In genomic region chr1:213649373-213649772, GRCh38 we compare ENCODE assay signal across 23 cellular contexts.
DNase-seq lines count a peak whose midpoint lies in the region; ATAC-seq and TF ChIP-seq lines count a peak whose summit lies in the region.
"Had no signal": no experiment of that assay in that cellular context is flagged by ENCODE, and none has a peak within 500 bp of the region (broad histone marks: within the 10 kb centered on the region; RNA-seq: fewer than 3 reads in every experiment).

No MANE protein-coding gene starts in this region.

- TF ChIP-seq CTCF in endodermal cell (conservative IDR thresholded peaks at IDR 0.05): no peak

- peaks cover 16% of the 10 kb centered on the region for H3K4me1 Mint-ChIP-seq in endodermal cell
- no peaks in the 10 kb centered on the region for H3K4me1 Mint-ChIP-seq in activated T-cell treated with anti-CD3 and anti-CD28 coated beads, Interleukin-2, amount 50 U/mL, for 24 hours (ENCODE audit: low read depth)
- H3K4me1 Mint-ChIP-seq in activated CD8-positive, alpha-beta memory T cell treated with anti-CD3 and anti-CD28 coated beads, Interleukin-2, amount 10 ng/mL, durations not matched to agents 7 days and 5 days: no peaks in the 10 kb centered on the region
- H3K4me1 Mint-ChIP-seq: activated naive CD4-positive, alpha-beta T cell treated with anti-CD3 and anti-CD28 coated beads, Interleukin-2, amount 50 U/mL, for 24 hours; activated T-helper 17 cell treated with anti-CD3 and anti-CD28 coated beads, Interleukin-2, amount 50 U/mL, for 72 hours; naive thymus-derived CD8-positive, alpha-beta T cell had no signal

- H3K36me3 ChIP-seq in endodermal cell (ENCODE audit: control insufficient read depth, insufficient read depth, low read length): no peaks in the 10 kb centered on the region
- H3K36me3 ChIP-seq: BLaER1, breast epithelium, Peyer's patch, spleen, transverse colon, WERI-Rb-1 had no signal

- peaks cover 2% of the 10 kb centered on the region for H3K27me3 Mint-ChIP-seq in endodermal cell (ENCODE audit: insufficient read depth)
- peaks cover 13% of the 10 kb centered on the region for H3K27me3 Mint-ChIP-seq in activated T-cell treated with anti-CD3 and anti-CD28 coated beads, Interleukin-2, amount 50 U/mL, for 24 hours
- H3K27me3 Mint-ChIP-seq in activated CD8-positive, alpha-beta memory T cell treated with anti-CD3 and anti-CD28 coated beads, Interleukin-2, amount 10 ng/mL, durations not matched to agents 7 days and 5 days: no peaks in the 10 kb centered on the region

- no peak overlapping the region for H3K27ac Mint-ChIP-seq in endodermal cell
- H3K27ac Mint-ChIP-seq in activated T-cell treated with anti-CD3 and anti-CD28 coated beads, Interleukin-2, amount 50 U/mL, for 24 hours: no peak overlapping the region
- H3K27ac Mint-ChIP-seq in activated CD8-positive, alpha-beta memory T cell treated with anti-CD3 and anti-CD28 coated beads, Interleukin-2, amount 10 ng/mL, durations not matched to agents 7 days and 5 days: no peak overlapping the region
- H3K27ac Mint-ChIP-seq: activated naive CD4-positive, alpha-beta T cell treated with anti-CD3 and anti-CD28 coated beads, Interleukin-2, amount 50 U/mL, for 24 hours; activated T-helper 17 cell treated with anti-CD3 and anti-CD28 coated beads, Interleukin-2, amount 50 U/mL, for 72 hours; naive thymus-derived CD8-positive, alpha-beta T cell had no signal

- H3K9ac ChIP-seq in endodermal cell (ENCODE audit: extremely low read depth, low read length, poor library complexity, severe bottlenecking): no peak overlapping the region
- H3K9ac ChIP-seq: BLaER1 had no signal

- H3K27me3 ChIP-seq in endodermal cell (ENCODE audit: control insufficient read depth, insufficient read depth, low read length, poor library complexity, severe bottlenecking): no peaks in the 10 kb centered on the region
- H3K27me3 ChIP-seq: BLaER1, breast epithelium, Peyer's patch, transverse colon had no signal

- no peaks in the 10 kb centered on the region for H3K36me3 Mint-ChIP-seq in endodermal cell (ENCODE audit: low read depth)
- no peaks in the 10 kb centered on the region for H3K36me3 Mint-ChIP-seq in activated T-cell treated with anti-CD3 and anti-CD28 coated beads, Interleukin-2, amount 50 U/mL, for 24 hours (ENCODE audit: low read depth)
- H3K36me3 Mint-ChIP-seq in activated CD8-positive, alpha-beta memory T cell treated with anti-CD3 and anti-CD28 coated beads, Interleukin-2, amount 10 ng/mL, durations not matched to agents 7 days and 5 days: no peaks in the 10 kb centered on the region
- H3K36me3 Mint-ChIP-seq: activated naive CD4-positive, alpha-beta T cell treated with anti-CD3 and anti-CD28 coated beads, Interleukin-2, amount 50 U/mL, for 24 hours; naive thymus-derived CD8-positive, alpha-beta T cell had no signal

- H3K9me3 Mint-ChIP-seq in endodermal cell: no peaks in the 10 kb centered on the region
- H3K9me3 Mint-ChIP-seq in activated T-cell treated with anti-CD3 and anti-CD28 coated beads, Interleukin-2, amount 50 U/mL, for 24 hours: no peaks in the 10 kb centered on the region
- no peaks in the 10 kb centered on the region for H3K9me3 Mint-ChIP-seq in activated CD8-positive, alpha-beta memory T cell treated with anti-CD3 and anti-CD28 coated beads, Interleukin-2, amount 10 ng/mL, durations not matched to agents 7 days and 5 days (ENCODE audit: low read depth)
- H3K9me3 Mint-ChIP-seq: activated naive CD4-positive, alpha-beta T cell treated with anti-CD3 and anti-CD28 coated beads, Interleukin-2, amount 50 U/mL, for 24 hours had no signal

- peak; percentile 94 for DNase-seq in DMS153 (lab: John Stamatoyannopoulos, UW)
- peak; percentile 59 for DNase-seq in NCI-H1092 (lab: John Stamatoyannopoulos, UW)
- peak; percentile 88 for DNase-seq in NCI-H2107 treated with DMSO at 0.1 percent for 48 hours (lab: John Stamatoyannopoulos, UW; ENCODE audit: unreplicated experiment)
- peak; percentile 61 for DNase-seq in endodermal cell
- DNase-seq in ACHN: no peak
- DNase-seq in activated T-cell treated with anti-CD3 and anti-CD28 coated beads, Interleukin-2, amount 50 U/mL, for 24 hours: no peak
- no peak for DNase-seq in activated CD8-positive, alpha-beta memory T cell treated with anti-CD3 and anti-CD28 coated beads, Interleukin-2, amount 10 ng/mL, durations not matched to agents 7 days and 5 days
- DNase-seq: activated CD4-positive, alpha-beta T cell treated with anti-CD3 and anti-CD28 coated beads, Interleukin-2, amount 50 U/mL, for 4 hours; amygdala; KBM-7; naive thymus-derived CD8-positive, alpha-beta T cell; NCI-H1694; occipital lobe; Peyer's patch; spleen; SW 1271; T1000; transverse colon; WERI-Rb-1 had no signal

- H3K4me1 ChIP-seq in endodermal cell (ENCODE audit: control insufficient read depth, insufficient read depth, low read length): peaks cover 5% of the 10 kb centered on the region
- H3K4me1 ChIP-seq: BLaER1, breast epithelium, Peyer's patch, spleen, transverse colon had no signal

- H3K27ac ChIP-seq in endodermal cell (ENCODE audit: low read depth, low read length): no peak overlapping the region
- H3K27ac ChIP-seq: BLaER1, breast epithelium, Peyer's patch, spleen, transverse colon, WERI-Rb-1 had no signal

- in situ Hi-C loops in ACHN (cut with HindIII; ENCODE audit: low pct_ligation_motif_present, low pct_unique_long_range_greater_than_20kb, low sequenced_read_pairs): no loop called here

- CTCF ChIA-PET in activated CD8-positive, alpha-beta memory T cell treated with anti-CD3 and anti-CD28 coated beads, Interleukin-2, amount 10 ng/mL, durations not matched to agents 7 days and 5 days (lab: Charles Lee): no interaction called here

- no peak for ATAC-seq in activated CD8-positive, alpha-beta memory T cell treated with anti-CD3 and anti-CD28 coated beads, Interleukin-2, amount 10 ng/mL, durations not matched to agents 7 days and 5 days
- ATAC-seq: activated T-helper 17 cell treated with anti-CD3 and anti-CD28 coated beads, Interleukin-2, amount 50 U/mL, for 72 hours; naive thymus-derived CD8-positive, alpha-beta T cell had no signal

- 86 to 94% methylated on average over 6 to 10 of the region's 10 CpGs for WGBS in endodermal cell (ENCODE audit: insufficient coverage in 1 of 2, insufficient read length in 1 of 2), 2 experiments

- H3K9me3 ChIP-seq in endodermal cell (ENCODE audit: control insufficient read depth, low read length): no peaks in the 10 kb centered on the region
- H3K9me3 ChIP-seq: BLaER1, breast epithelium, Peyer's patch, spleen, transverse colon had no signal

- H3K4me3 ChIP-seq in endodermal cell (ENCODE audit: low read length): no peak overlapping the region
- H3K4me3 ChIP-seq: BLaER1, breast epithelium, Peyer's patch, spleen, transverse colon had no signal

- no peak overlapping the region for H3K4me3 Mint-ChIP-seq in endodermal cell
- no peak overlapping the region for H3K4me3 Mint-ChIP-seq in activated T-cell treated with anti-CD3 and anti-CD28 coated beads, Interleukin-2, amount 50 U/mL, for 24 hours
- H3K4me3 Mint-ChIP-seq in activated CD8-positive, alpha-beta memory T cell treated with anti-CD3 and anti-CD28 coated beads, Interleukin-2, amount 10 ng/mL, durations not matched to agents 7 days and 5 days: no peak overlapping the region
- H3K4me3 Mint-ChIP-seq: activated naive CD4-positive, alpha-beta T cell treated with anti-CD3 and anti-CD28 coated beads, Interleukin-2, amount 50 U/mL, for 24 hours; activated T-helper 17 cell treated with anti-CD3 and anti-CD28 coated beads, Interleukin-2, amount 50 U/mL, for 72 hours had no signal

Comparison
In these comparisons a context has a peak if more than half of its experiments do, and no peak if none do; other contexts are left out.
1. DNase-seq: peak in DMS153 (single experiment), NCI-H1092 (single experiment), NCI-H2107 treated with DMSO at 0.1 percent for 48 hours (single experiment) and endodermal cell (single experiment); none in ACHN (single experiment), activated T-cell treated with anti-CD3 and anti-CD28 coated beads, Interleukin-2, amount 50 U/mL, for 24 hours (single experiment) and activated CD8-positive, alpha-beta memory T cell treated with anti-CD3 and anti-CD28 coated beads, Interleukin-2, amount 10 ng/mL, durations not matched to agents 7 days and 5 days (single experiment).